In genomic region chr15:90074916-90075315, GRCh38 we compare ENCODE assay signal across 10 cellular contexts. TPM values are rescaled to one million over a fixed set of nuclear protein-coding genes. Genes with fewer than 3 reads are reported as not detected.
DNase-seq lines count a peak whose midpoint lies in the region; ATAC-seq and TF ChIP-seq lines count a peak whose summit lies in the region.
"Had no signal": no experiment of that assay in that cellular context is flagged by ENCODE, and none has a peak within 500 bp of the region (broad histone marks: within the 10 kb centered on the region; RNA-seq: fewer than 3 reads in every experiment).

No MANE protein-coding gene starts in this region.

- peak; percentile 41 for DNase-seq in DMS53 (lab: John Stamatoyannopoulos, UW)
- DNase-seq in DMS53 treated with DMSO at 0.1 percent for 48 hours (lab: John Stamatoyannopoulos, UW; ENCODE audit: unreplicated experiment): no peak
- DNase-seq in IMR-90: no peak
- DNase-seq in epithelial cell of prostate (ENCODE audit: low read depth, low spot score): no peak
- peak in 1 of 2 donors; percentile 33 for DNase-seq in trophoblast cell
- DNase-seq in activated T-helper 2 cell treated with anti-CD3 and anti-CD28 coated beads, Interferon-gamma antibody, Interleukin-2, Interleukin-4, amounts not matched to agents 10 μg/mL and 5 μg/mL and 100 μg/mL, durations not matched to agents 14 hours and 24 hours and 36 hours (ENCODE audit: low spot score): no peak
- DNase-seq in NK-92 treated with Interleukin-12 subunit alpha and Interleukin-12 subunit beta, amount 100 ng/mL, for 24 hours (lab: John Stamatoyannopoulos, UW): no peak
- DNase-seq: activated CD4-positive, alpha-beta memory T cell treated with anti-CD3 and anti-CD28 coated beads, Interleukin-2, amount 10 ng/mL, durations not matched to agents 7 days and 5 days had no signal

- no peak overlapping the region for H3K4me2 ChIP-seq in IMR-90 (ENCODE audit: low read depth, low read length)
- no peak overlapping the region for H3K4me2 ChIP-seq in trophoblast cell (ENCODE audit: low read length)

- H4K5ac ChIP-seq in IMR-90 (ENCODE audit: low read depth, low read length): no peak overlapping the region

- H2AK5ac ChIP-seq in IMR-90 (ENCODE audit: low read depth, low read length) (no peak overlapping the region), trophoblast cell (ENCODE audit: low read length) (no peak overlapping the region)

- BruUV-seq in IMR-90 (replicated peaks; lab: Mats Ljungman, UMichigan): TSS peak; percentile 39

- H3K4ac ChIP-seq in IMR-90 (ENCODE audit: low read depth, low read length): no peak overlapping the region
- H3K4ac ChIP-seq in trophoblast cell (ENCODE audit: low read depth, low read length): no peak overlapping the region

- H3K9me3 Mint-ChIP-seq in activated T-helper 2 cell treated with anti-CD3 and anti-CD28 coated beads, Interferon-gamma antibody, Interleukin-2, Interleukin-4, amounts not matched to agents 10 μg/mL and 5 μg/mL and 100 μg/mL, durations not matched to agents 14 hours and 24 hours and 36 hours: no peaks in the 10 kb centered on the region
- H3K9me3 Mint-ChIP-seq: activated CD4-positive, alpha-beta memory T cell treated with anti-CD3 and anti-CD28 coated beads, Interleukin-2, amount 10 ng/mL, durations not matched to agents 7 days and 5 days had no signal

- H3K4me3 ChIP-seq in IMR-90 (ENCODE audit: insufficient read depth, low read depth, low read length) (no peak overlapping the region), trophoblast cell (ENCODE audit: low read depth, low read length) (no peak overlapping the region)

- TF ChIP-seq POLR2A in IMR-90 (IDR thresholded peaks at IDR 0.05; ENCODE audit: low read depth, low read length): no peak

- H3K36me3 Mint-ChIP-seq in activated T-helper 2 cell treated with anti-CD3 and anti-CD28 coated beads, Interferon-gamma antibody, Interleukin-2, Interleukin-4, amounts not matched to agents 10 μg/mL and 5 μg/mL and 100 μg/mL, durations not matched to agents 14 hours and 24 hours and 36 hours (ENCODE audit: low read depth): peaks cover 38% of the 10 kb centered on the region

- no peaks in the 10 kb centered on the region for H3K9me1 ChIP-seq in IMR-90 (ENCODE audit: insufficient read depth, low read length)

- H3K4me1 ChIP-seq in IMR-90 (ENCODE audit: control insufficient read depth, insufficient read depth, low read length): no peaks in the 10 kb centered on the region
- peaks cover 12 to 13% of the 10 kb centered on the region in 2 experiments for H3K4me1 ChIP-seq in trophoblast cell (ENCODE audit: control insufficient read depth in 1 of 2, insufficient read depth in 2 of 2, low read length in 2 of 2)

- peaks cover 7% of the 10 kb centered on the region for H3K4me1 Mint-ChIP-seq in activated T-helper 2 cell treated with anti-CD3 and anti-CD28 coated beads, Interferon-gamma antibody, Interleukin-2, Interleukin-4, amounts not matched to agents 10 μg/mL and 5 μg/mL and 100 μg/mL, durations not matched to agents 14 hours and 24 hours and 36 hours (ENCODE audit: low read depth)

- no peak overlapping the region for H2AK9ac ChIP-seq in IMR-90 (replicated peaks; ENCODE audit: low read depth, low read length, poor library complexity)

- no peak for TF ChIP-seq RAD21 in IMR-90 (IDR thresholded peaks at IDR 0.05; ENCODE audit: low read length)

- intact Hi-C loops in IMR-90 (cut with micrococcal nuclease): loop anchor here (5.0 kb wide), 1 partner anchor 163 kb away; the partner anchor contains the start of gene ARPIN
- intact Hi-C loops in activated T-helper 2 cell treated with anti-CD3 and anti-CD28 coated beads, Interferon-gamma antibody, Interleukin-2, Interleukin-4, amounts not matched to agents 10 μg/mL and 5 μg/mL and 100 μg/mL, durations not matched to agents 14 hours and 24 hours and 36 hours (cut with micrococcal nuclease): loop anchor here (5.0 kb wide), 3 partner anchors 38 to 333 kb away; partner anchors contain the start of gene ZNF710

- no peaks in the 10 kb centered on the region for H3K9me3 ChIP-seq in IMR-90 (ENCODE audit: control insufficient read depth, insufficient read depth, low read length)
- H3K9me3 ChIP-seq in trophoblast cell (ENCODE audit: insufficient read depth, low read depth, low read length): peaks cover 3% of the 10 kb centered on the region

- no peak overlapping the region for H4K91ac ChIP-seq in IMR-90 (ENCODE audit: insufficient read depth, low read depth, low read length)
- no peak overlapping the region for H4K91ac ChIP-seq in trophoblast cell (ENCODE audit: low read depth, low read length)

- H3K36me3 ChIP-seq in IMR-90 (ENCODE audit: control insufficient read depth, insufficient read depth, low read length) (peaks cover 36% of the 10 kb centered on the region), trophoblast cell (ENCODE audit: control insufficient read depth in 1 of 2, insufficient read depth in 2 of 2, low read length in 2 of 2) (peaks cover 22 to 27% of the 10 kb centered on the region in 2 experiments)

- no peaks in the 10 kb centered on the region for H3K27me3 ChIP-seq in IMR-90 (ENCODE audit: control insufficient read depth, insufficient read depth, low read length)
- H3K27me3 ChIP-seq in trophoblast cell (ENCODE audit: insufficient read depth, low read length): no peaks in the 10 kb centered on the region

- H3K56ac ChIP-seq in IMR-90 (ENCODE audit: extremely low read depth, insufficient read depth, low read length): no peak overlapping the region

- H2BK12ac ChIP-seq in trophoblast cell (ENCODE audit: low read length): no peak overlapping the region

- no peak overlapping the region for H3K9ac ChIP-seq in IMR-90 (ENCODE audit: low read depth, low read length)
- no peak overlapping the region for H3K9ac ChIP-seq in trophoblast cell (ENCODE audit: low read length)

- H2BK5ac ChIP-seq in IMR-90 (ENCODE audit: low read depth, low read length, poor library complexity, severe bottlenecking): no peak overlapping the region
- no peak overlapping the region for H2BK5ac ChIP-seq in trophoblast cell (ENCODE audit: low read depth, low read length, poor library complexity)

- H3K79me2 ChIP-seq in trophoblast cell (ENCODE audit: control insufficient read depth, insufficient read depth, low read length, poor library complexity): no peaks in the 10 kb centered on the region

- POLR2A ChIA-PET in IMR-90 (lab: Charles Lee; ENCODE audit: unreplicated experiment): no interaction called here

- 80% methylated on average over 1 of the region's 5 CpGs; no CpG with 5 or more reads in 1 of the 2 experiments for WGBS in IMR-90 (ENCODE audit: extremely low coverage in 2 of 2, insufficient read length in 1 of 2), 2 experiments
- no CpG with 5 or more reads among the region's 5 CpGs for WGBS in trophoblast cell (ENCODE audit: extremely low coverage, insufficient coverage, insufficient read length)

- H4K12ac ChIP-seq in trophoblast cell (ENCODE audit: low read depth, low read length): no peak overlapping the region

- H4K8ac ChIP-seq in IMR-90 (ENCODE audit: low read depth in 2 of 2, low read length in 2 of 2): no peak overlapping the region
- H4K8ac ChIP-seq in trophoblast cell (ENCODE audit: low read depth, low read length): no peak overlapping the region

- no peak overlapping the region for H2BK15ac ChIP-seq in IMR-90 (ENCODE audit: low read depth, low read length)

- H3K27ac ChIP-seq in IMR-90 (ENCODE audit: insufficient read depth, low read length): no peak overlapping the region
- H3K27ac ChIP-seq in epithelial cell of prostate: peak overlapping the region; percentile 77
- no peak overlapping the region for H3K27ac ChIP-seq in trophoblast cell (ENCODE audit: low read depth, low read length)
- H3K27ac ChIP-seq: 22Rv1 had no signal

- no peak overlapping the region for H2BK20ac ChIP-seq in IMR-90 (ENCODE audit: low read depth, low read length)

- no peak overlapping the region for H3K27ac Mint-ChIP-seq in activated T-helper 2 cell treated with anti-CD3 and anti-CD28 coated beads, Interferon-gamma antibody, Interleukin-2, Interleukin-4, amounts not matched to agents 10 μg/mL and 5 μg/mL and 100 μg/mL, durations not matched to agents 14 hours and 24 hours and 36 hours
- H3K27ac Mint-ChIP-seq: activated CD4-positive, alpha-beta memory T cell treated with anti-CD3 and anti-CD28 coated beads, Interleukin-2, amount 10 ng/mL, durations not matched to agents 7 days and 5 days had no signal

- H2AFZ ChIP-seq in IMR-90 (replicated peaks; ENCODE audit: low read length, poor library complexity) (no peak overlapping the region), trophoblast cell (ENCODE audit: insufficient read depth, low read length, poor library complexity) (no peak overlapping the region)

- no peak for TF ChIP-seq CTCF in IMR-90 (conservative IDR thresholded peaks at IDR 0.05; ENCODE audit: low read depth, low read length)

- CTCF ChIA-PET in IMR-90 (lab: Yijun Ruan, JAX): no interaction called here

- H3K18ac ChIP-seq in IMR-90 (ENCODE audit: low read depth, low read length): no peak overlapping the region
- no peak overlapping the region for H3K18ac ChIP-seq in trophoblast cell (ENCODE audit: low read length)

- H3K79me1 ChIP-seq in IMR-90 (ENCODE audit: low read depth in 1 of 2, low read length in 2 of 2) (peaks cover 3 to 16% of the 10 kb centered on the region in 2 experiments; a peak in 3 of 4 replicates), trophoblast cell (ENCODE audit: low read length) (no peaks in the 10 kb centered on the region)

- H3K27me3 Mint-ChIP-seq in activated T-helper 2 cell treated with anti-CD3 and anti-CD28 coated beads, Interferon-gamma antibody, Interleukin-2, Interleukin-4, amounts not matched to agents 10 μg/mL and 5 μg/mL and 100 μg/mL, durations not matched to agents 14 hours and 24 hours and 36 hours (ENCODE audit: low read depth): no peaks in the 10 kb centered on the region
- H3K27me3 Mint-ChIP-seq: activated CD4-positive, alpha-beta memory T cell treated with anti-CD3 and anti-CD28 coated beads, Interleukin-2, amount 10 ng/mL, durations not matched to agents 7 days and 5 days had no signal

- ATAC-seq in IMR-90 (ENCODE audit: low read depth) (no peak), GM19452 (IDR thresholded peaks at IDR 0.05; ENCODE audit: unreplicated experiment) (no peak)

- H3K23ac ChIP-seq in IMR-90 (ENCODE audit: low read depth, low read length) (no peak overlapping the region), trophoblast cell (ENCODE audit: low read length) (no peak overlapping the region)

- no peak overlapping the region for H3K4me3 Mint-ChIP-seq in activated T-helper 2 cell treated with anti-CD3 and anti-CD28 coated beads, Interferon-gamma antibody, Interleukin-2, Interleukin-4, amounts not matched to agents 10 μg/mL and 5 μg/mL and 100 μg/mL, durations not matched to agents 14 hours and 24 hours and 36 hours (ENCODE audit: low read depth)
- H3K4me3 Mint-ChIP-seq: activated CD4-positive, alpha-beta memory T cell treated with anti-CD3 and anti-CD28 coated beads, Interleukin-2, amount 10 ng/mL, durations not matched to agents 7 days and 5 days had no signal

- dilution Hi-C loops in IMR-90 (cut with HindIII; ENCODE audit: low sequenced_read_pairs, unreplicated experiment): no loop called here

- no peaks in the 10 kb centered on the region for H4K20me1 ChIP-seq in IMR-90 (ENCODE audit: insufficient read depth, low read length)

- in situ Hi-C loops in IMR-90 (cut with MboI; ENCODE audit: low sequenced_read_pairs): loop anchor here (5.0 to 10.0 kb wide), 2 partner anchors 178 to 320 kb away; partner anchors contain the start of gene MESP1

- H3K14ac ChIP-seq in IMR-90 (replicated peaks; ENCODE audit: low read depth, low read length) (no peak overlapping the region), trophoblast cell (ENCODE audit: low read length) (peak overlapping the region; percentile 7)

- H2BK120ac ChIP-seq in IMR-90 (ENCODE audit: low read depth, low read length) (no peak overlapping the region), trophoblast cell (ENCODE audit: insufficient read depth, low read length, poor library complexity) (no peak overlapping the region)

RNA-seq across cellular contexts. Expression of gene IDH2, which starts 27.4 kb away (rescaled TPM):
- 87.2 and 118 TPM in 2 replicates for total RNA-seq in IMR-90 (2012; rRNA removed)
- polyA plus RNA-seq in IMR-90 (2012; rRNA removed): 84.2 and 84.9 TPM in 2 replicates
- polyA plus RNA-seq in IMR-90 (2012; cell fraction: cytosol; rRNA removed): 49.5 and 94.7 TPM in 2 replicates
- 37.6 and 62.1 TPM in 2 replicates for polyA plus RNA-seq in IMR-90 (2012; cell fraction: nucleus; rRNA removed; ENCODE audit: low replicate concordance)
- polyA plus RNA-seq in trophoblast cell (2013): 108 and 113 TPM in 2 replicates
- total RNA-seq in activated T-helper 2 cell treated with anti-CD3 and anti-CD28 coated beads, Interferon-gamma antibody, Interleukin-2, Interleukin-4, amounts not matched to agents 10 μg/mL and 5 μg/mL and 100 μg/mL, durations not matched to agents 14 hours and 24 hours and 36 hours: 139 and 141 TPM in 2 replicates
